Comparison of ENCODE assay signal across 10 cellular contexts in the genomic region with DNA sequence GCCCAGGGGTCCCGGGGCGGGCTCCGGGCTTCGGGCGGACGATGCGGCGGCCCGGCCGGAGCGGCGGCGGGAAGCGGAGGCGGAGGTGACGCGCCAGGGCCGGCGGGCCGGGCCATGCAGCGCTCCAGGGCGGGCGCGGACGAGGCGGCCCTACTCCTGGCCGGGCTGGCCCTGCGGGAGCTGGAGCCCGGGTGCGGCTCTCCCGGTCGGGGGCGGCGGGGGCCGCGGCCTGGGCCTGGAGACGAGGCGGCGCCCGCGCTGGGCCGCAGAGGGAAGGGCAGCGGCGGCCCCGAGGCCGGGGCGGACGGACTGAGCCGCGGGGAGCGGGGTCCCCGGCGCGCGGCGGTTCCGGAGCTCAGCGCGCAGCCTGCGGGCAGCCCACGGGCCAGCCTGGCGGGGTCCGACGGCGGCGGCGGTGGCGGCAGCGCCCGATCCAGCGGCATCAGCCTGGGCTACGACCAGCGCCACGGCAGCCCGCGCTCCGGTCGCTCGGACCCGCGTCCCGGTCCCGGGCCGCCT. TPM values are rescaled to one million over a fixed set of nuclear protein-coding genes. Genes with fewer than 3 reads are reported as not detected.
DNase-seq lines count a peak whose midpoint lies in the region; ATAC-seq, FAIRE-seq and TF ChIP-seq lines count a peak whose summit lies in the region.
"Had no signal": no experiment of that assay in that cellular context is flagged by ENCODE, and none has a peak within 500 bp of the region (broad histone marks: within the 10 kb centered on the region; RNA-seq: fewer than 3 reads in every experiment).

No MANE protein-coding gene starts in this region.

- H3K4me1 ChIP-seq in ectodermal cell (ENCODE audit: control insufficient read depth, insufficient read depth, low read length) (peaks cover 5% of the 10 kb centered on the region), lower lobe of right lung (peaks cover 18% of the 10 kb centered on the region)

- H3K36me3 ChIP-seq in ectodermal cell (ENCODE audit: control insufficient read depth, insufficient read depth, low read length) (no peaks in the 10 kb centered on the region), lower lobe of right lung (no peaks in the 10 kb centered on the region)

- intact Hi-C loops in lower lobe of right lung (cut with DNase I) = no loop called here

- H3K4me3 ChIP-seq in ectodermal cell (ENCODE audit: insufficient read depth, low read depth, low read length) (peak overlapping the region; percentile 55), lower lobe of right lung (peak overlapping the region; percentile 70)

- H3K27ac ChIP-seq in ectodermal cell (ENCODE audit: insufficient read depth, low read depth, low read length, poor library complexity, severe bottlenecking) = no peak overlapping the region
- peak overlapping the region; percentile 60 for H3K27ac ChIP-seq in lower lobe of right lung
- H3K27ac ChIP-seq: 22Rv1 had no signal

- ATAC-seq in lower lobe of right lung (peak; percentile 45 to 50), GM19328 (IDR thresholded peaks at IDR 0.05; ENCODE audit: unreplicated experiment) (no peak)

- H3K27me3 ChIP-seq in ectodermal cell (ENCODE audit: control insufficient read depth, insufficient read depth, low read length, poor library complexity, severe bottlenecking) = peaks cover 10% of the 10 kb centered on the region
- H3K27me3 ChIP-seq in lower lobe of right lung (ENCODE audit: low read depth) = peaks cover 11% of the 10 kb centered on the region

- TF ChIP-seq CTCF in lower lobe of right lung (IDR thresholded peaks at IDR 0.05) = no peak

- no peak for FAIRE-seq in urothelium cell line (lab: Jason Lieb, UNC)

- no peaks in the 10 kb centered on the region for H3K9me3 ChIP-seq in ectodermal cell (ENCODE audit: control insufficient read depth, low read length)
- H3K9me3 ChIP-seq in lower lobe of right lung = no peaks in the 10 kb centered on the region

- DNase-seq in DMS 273 (lab: John Stamatoyannopoulos, UW; ENCODE audit: unreplicated experiment) (peak; percentile 58), DMS 273 treated with DMSO at 0.1 percent for 48 hours (lab: John Stamatoyannopoulos, UW) (no peak), lower lobe of right lung (no peak), urothelium cell line (ENCODE audit: low spot score) (peak; percentile 68), NCI-H1048 (lab: John Stamatoyannopoulos, UW) (no peak)
- DNase-seq in stimulated activated CD4-positive, alpha-beta T cell treated with anti-CD3 and anti-CD28 coated beads, Interleukin-2, amount 100 ng/mL, for 48 hours = no peak
- DNase-seq: MM.1S had no signal

- WGBS in ectodermal cell, 2 experiments = 0% methylated on average over 84 of the region's 84 CpGs

RNA-seq across cellular contexts. Expression of gene WTIP, which starts 0.4 kb away (rescaled TPM):
- polyA plus RNA-seq in ectodermal cell (2013, experiment 1 of 4) = 35.4 TPM
- 24.9 TPM for polyA plus RNA-seq in ectodermal cell (2013, experiment 2 of 4)
- 24.8 TPM for polyA plus RNA-seq in ectodermal cell (2013, experiment 3 of 4)
- 23.4 TPM for polyA plus RNA-seq in ectodermal cell (2013, experiment 4 of 4)
- 23.5 TPM for total RNA-seq in lower lobe of right lung

RNA-seq across cellular contexts. Expression of gene UBA2, which starts 53.7 kb away (rescaled TPM):
- 280 TPM for polyA plus RNA-seq in ectodermal cell (2013, experiment 1 of 4)
- polyA plus RNA-seq in ectodermal cell (2013, experiment 2 of 4) = 276 TPM
- 263 TPM for polyA plus RNA-seq in ectodermal cell (2013, experiment 3 of 4)
- 291 TPM for polyA plus RNA-seq in ectodermal cell (2013, experiment 4 of 4)
- 72.0 TPM for total RNA-seq in lower lobe of right lung

Comparison
In these comparisons a context has a peak if more than half of its experiments do, and no peak if none do; other contexts are left out.
1. DNase-seq: peak in DMS 273 (single experiment) and urothelium cell line (single experiment); none in DMS 273 treated with DMSO at 0.1 percent for 48 hours (single experiment), lower lobe of right lung (single experiment), stimulated activated CD4-positive, alpha-beta T cell treated with anti-CD3 and anti-CD28 coated beads, Interleukin-2, amount 100 ng/mL, for 48 hours (0 of 2) and NCI-H1048 (single experiment).